13 cellular contexts compared by ENCODE assay signal in the genomic region with DNA sequence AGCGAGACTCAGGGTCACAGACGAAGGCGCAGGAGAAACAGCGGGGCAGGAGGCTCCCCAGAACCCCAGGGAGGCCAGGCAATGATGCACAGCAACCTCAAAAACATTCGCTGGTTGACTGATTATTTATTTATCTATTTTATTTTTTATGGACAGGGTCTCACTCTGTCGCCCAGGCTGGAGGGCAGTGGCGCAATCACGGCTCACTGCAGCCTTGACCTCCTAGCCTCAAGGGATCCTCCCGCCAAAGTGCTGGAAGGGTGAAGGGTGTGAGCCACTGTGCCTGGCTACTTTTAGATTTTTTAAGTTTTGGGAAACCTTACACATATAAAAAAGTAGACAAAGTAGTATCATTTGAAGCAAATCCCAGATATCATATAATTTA.
DNase-seq lines count a peak whose midpoint lies in the region; ATAC-seq and TF ChIP-seq lines count a peak whose summit lies in the region.
"Had no signal": no experiment of that assay in that cellular context is flagged by ENCODE, and none has a peak within 500 bp of the region (broad histone marks: within the 10 kb centered on the region; RNA-seq: fewer than 3 reads in every experiment).

No MANE protein-coding gene starts in this region.

- H3K36me3 Mint-ChIP-seq in H9 (ENCODE audit: insufficient read depth in 1 of 3, low read depth in 3 of 3) (peaks cover 24 to 40% (median 40%) of the 10 kb centered on the region in 3 experiments), brain (peaks cover 39% of the 10 kb centered on the region), immature natural killer cell (peaks cover 4 to 22% (median 12%) of the 10 kb centered on the region in 3 donors)

- H3K23me2 ChIP-seq in H9 (ENCODE audit: insufficient read length, low read depth, low read length, poor library complexity, severe bottlenecking) = no peaks in the 10 kb centered on the region

- peaks cover 2% of the 10 kb centered on the region for H3K79me1 ChIP-seq in H9 (ENCODE audit: insufficient read depth, low read depth, low read length, poor library complexity, severe bottlenecking)

- H3K9me3 ChIP-seq in H9 (ENCODE audit: control insufficient read depth, low read depth, low read length) (no peaks in the 10 kb centered on the region), stomach (no peaks in the 10 kb centered on the region)
- H3K9me3 ChIP-seq: spleen had no signal

- no peak overlapping the region for H2AK5ac ChIP-seq in H9 (ENCODE audit: insufficient read length, low read length)

- H3K18ac ChIP-seq in H9 (ENCODE audit: insufficient read length, low read depth, low read length) = no peak overlapping the region

- no peak overlapping the region for H2BK120ac ChIP-seq in H9 (ENCODE audit: low read depth, low read length, poor library complexity, severe bottlenecking)

- no peak for ATAC-seq in GM18867 (IDR thresholded peaks at IDR 0.05; ENCODE audit: unreplicated experiment)

- H3K27ac Mint-ChIP-seq in H9 = peak overlapping the region; percentile 85 to 91 (median 85); a peak in 4 of 7 replicates
- H3K27ac Mint-ChIP-seq in brain = peak overlapping the region in 4 of 5 experiments; percentile 60 to 93 (median 83)
- peak overlapping the region in 4 of 6 donors; percentile 36 to 76 (median 46) for H3K27ac Mint-ChIP-seq in immature natural killer cell
- H3K27ac Mint-ChIP-seq: activated CD4-positive, alpha-beta T cell treated with anti-CD3 and anti-CD28 coated beads, Interleukin-2, amount 10 ng/mL, durations not matched to agents 7 days and 5 days had no signal

- H4K8ac ChIP-seq in H9 (replicated peaks; ENCODE audit: insufficient read length, low read depth, low read length) = no peak overlapping the region

- no peak overlapping the region for H4K5ac ChIP-seq in H9 (ENCODE audit: insufficient read length, low read depth, low read length)

- H3T11ph ChIP-seq in H9 (ENCODE audit: low read length) = no peak overlapping the region

- H3K27ac ChIP-seq in H9 (ENCODE audit: insufficient read length, low read depth, low read length) (no peak overlapping the region), stomach (peak overlapping the region; percentile 81 to 92 (median 86))
- H3K27ac ChIP-seq: hepatocyte had no signal

- H2BK15ac ChIP-seq in H9 (ENCODE audit: low read depth, low read length) = no peak overlapping the region

- H3K4me1 ChIP-seq in H9 (ENCODE audit: insufficient read depth, low read length) (peaks cover 2% of the 10 kb centered on the region; the same call in 1 of the 2 replicates), stomach (peaks cover 29 to 75% (median 58%) of the 10 kb centered on the region in 4 donors)

- H3K4ac ChIP-seq in H9 (ENCODE audit: low read depth, low read length) = no peak overlapping the region

- H2BK20ac ChIP-seq in H9 (ENCODE audit: low read depth, low read length, poor library complexity, severe bottlenecking) = no peak overlapping the region

- TF ChIP-seq CTCF in H9 (conservative IDR thresholded peaks at IDR 0.05) (no peak), brain (conservative IDR thresholded peaks at IDR 0.05) (no peak), stomach (IDR thresholded peaks at IDR 0.05) (no peak)

- no peak for TF ChIP-seq POLR2A in stomach (IDR thresholded peaks at IDR 0.05)

- no peaks in the 10 kb centered on the region; a peak in 1 of 5 replicates for H3K9me3 Mint-ChIP-seq in H9
- H3K9me3 Mint-ChIP-seq in brain = no peaks in the 10 kb centered on the region
- H3K9me3 Mint-ChIP-seq in immature natural killer cell = no peaks in the 10 kb centered on the region
- H3K9me3 Mint-ChIP-seq: activated CD4-positive, alpha-beta T cell treated with anti-CD3 and anti-CD28 coated beads, Interleukin-2, amount 10 ng/mL, durations not matched to agents 7 days and 5 days had no signal

- H3K27me3 Mint-ChIP-seq in H9 (ENCODE audit: low read depth) (no peaks in the 10 kb centered on the region; the same call in 1 of the 2 replicates), brain (no peaks in the 10 kb centered on the region), immature natural killer cell (ENCODE audit: low read depth in 3 of 3) (peaks cover 4 to 30% (median 19%) of the 10 kb centered on the region in 3 donors)
- H3K27me3 Mint-ChIP-seq: activated CD4-positive, alpha-beta T cell treated with anti-CD3 and anti-CD28 coated beads, Interleukin-2, amount 10 ng/mL, durations not matched to agents 7 days and 5 days had no signal

- WGBS in H9 (ENCODE audit: extremely low coverage, insufficient read length, low lambda C conversion rate) = no CpG with 5 or more reads among the region's 9 CpGs
- 64 to 80% (median 72%) methylated on average over 9 of the region's 9 CpGs for WGBS in stomach, 5 donors

- H3K14ac ChIP-seq in H9 (ENCODE audit: insufficient read depth, low read length) = no peak overlapping the region

- no peak overlapping the region for H3K4me3 ChIP-seq in stomach
- H3K4me3 ChIP-seq: hepatocyte, spleen had no signal

- H3K23ac ChIP-seq in H9 (ENCODE audit: insufficient read length, low read depth, low read length) = no peak overlapping the region

- peaks cover 25 to 47% (median 30%) of the 10 kb centered on the region in 4 donors for H3K36me3 ChIP-seq in stomach

- no peak overlapping the region for H2AFZ ChIP-seq in H9 (ENCODE audit: low read length)
- H2AFZ ChIP-seq: hepatocyte had no signal

- no peak overlapping the region for H3K9ac ChIP-seq in H9 (ENCODE audit: extremely low read depth, insufficient read length, low read length)

- H2BK12ac ChIP-seq in H9 (ENCODE audit: insufficient read length, low read depth, low read length) = no peak overlapping the region

- no peak overlapping the region for H3K56ac ChIP-seq in H9 (ENCODE audit: insufficient read length, low read depth, low read length)

- H4K20me1 ChIP-seq in H9 (ENCODE audit: control insufficient read depth, insufficient read depth, insufficient read length) = no peaks in the 10 kb centered on the region

- no peak overlapping the region for H4K91ac ChIP-seq in H9 (ENCODE audit: insufficient read length, low read depth, low read length)

- H3K79me2 ChIP-seq in H9 (ENCODE audit: insufficient read depth, low read length) = peaks cover 6% of the 10 kb centered on the region; the same call in 1 of the 2 replicates

- intact Hi-C loops in stomach (cut with DNase I; ENCODE audit: low total_unique reads) = no loop called here

- no peak overlapping the region for H2BK5ac ChIP-seq in H9 (ENCODE audit: insufficient read length, low read length)

- H3K4me1 Mint-ChIP-seq in H9 (peaks cover 25 to 27% of the 10 kb centered on the region in 2 experiments), brain (peaks cover 47% of the 10 kb centered on the region), immature natural killer cell (peaks cover 63 to 75% of the 10 kb centered on the region in 2 donors)

- H3K4me2 ChIP-seq in H9 (ENCODE audit: insufficient read depth, insufficient read length, low read length) = no peak overlapping the region
- H3K4me2 ChIP-seq: hepatocyte had no signal

- DNase-seq in H9 = no peak
- DNase-seq in immature natural killer cell = no peak
- DNase-seq in stomach = no peak
- DNase-seq in RKO (ENCODE audit: low spot score) = no peak
- no peak for DNase-seq in NCI-H446 (lab: John Stamatoyannopoulos, UW)
- DNase-seq in SK-N-DZ (ENCODE audit: low spot score) = no peak
- DNase-seq: activated CD4-positive, alpha-beta T cell treated with anti-CD3 and anti-CD28 coated beads, Interleukin-2, amount 10 ng/mL, durations not matched to agents 7 days and 5 days; activated naive CD4-positive, alpha-beta T cell treated with Interleukin-2 at 50 U/mL for 16 hours; NCI-H748 treated with DMSO at 0.1 percent for 48 hours; spleen had no signal

- H3K4me3 Mint-ChIP-seq in H9 (no peak overlapping the region), brain (no peak overlapping the region), immature natural killer cell (peak overlapping the region in 1 of 5 donors; percentile 18)
- H3K4me3 Mint-ChIP-seq: activated CD4-positive, alpha-beta T cell treated with anti-CD3 and anti-CD28 coated beads, Interleukin-2, amount 10 ng/mL, durations not matched to agents 7 days and 5 days had no signal

- H3K27me3 ChIP-seq in H9 (ENCODE audit: insufficient read depth, low read length) = no peaks in the 10 kb centered on the region
- H3K27me3 ChIP-seq in stomach = no peaks in the 10 kb centered on the region
- H3K27me3 ChIP-seq: hepatocyte, spleen had no signal

- TF ChIP-seq EP300 in stomach (IDR thresholded peaks at IDR 0.05) = no peak
